In genomic region chr16:68287276-68288251, GRCh38 we compare ENCODE assay signal across 8 cellular contexts. TPM values are rescaled to one million over a fixed set of nuclear protein-coding genes. Genes with fewer than 3 reads are reported as not detected.
A peak's percentile ranks its signal among the peaks of the same experiment; 100 is the strongest.
DNase-seq lines count a peak whose midpoint lies in the region; ATAC-seq and TF ChIP-seq lines count a peak whose summit lies in the region.

No MANE protein-coding gene starts in this region.

- no peaks in the 10 kb centered on the region for H3K27me3 ChIP-seq in HL-60 (ENCODE audit: insufficient read depth, poor library complexity, severe bottlenecking)

- TF ChIP-seq CTCF in HL-60 (IDR thresholded peaks at IDR 0.05; ENCODE audit: insufficient read depth, low read length) (no peak), foreskin fibroblast (IDR thresholded peaks at IDR 0.05; ENCODE audit: low read depth, low read length) (no peak)

- peak overlapping the region; percentile 4; the same call in 1 of the 2 replicates for H3K27ac ChIP-seq in HL-60 (replicated peaks)

- POLR2A ChIA-PET in activated CD4-positive, alpha-beta memory T cell treated with anti-CD3 and anti-CD28 coated beads for 36 hours (lab: Charles Lee): interaction anchor here (1.1 to 3.6 kb wide), 5 partner anchors 13 to 23 kb away, joined by 3 to 11 read pairs (median 4); partner anchors contain the start of genes PRMT7, SLC7A6 and SLC7A6OS

- H3K9me3 Mint-ChIP-seq in activated CD4-positive, alpha-beta memory T cell treated with anti-CD3 and anti-CD28 coated beads for 36 hours: no peaks in the 10 kb centered on the region

- peak; percentile 48 for ATAC-seq in stimulated activated naive CD8-positive, alpha-beta T cell treated with anti-CD3 and anti-CD28 coated beads, Interleukin-15, Interleukin-2, amounts not matched to agents 100 U/mL and 50 U/mL, for 24 hours
- ATAC-seq in HG02759 (IDR thresholded peaks at IDR 0.05; ENCODE audit: unreplicated experiment): no peak

- H3K27ac Mint-ChIP-seq in activated CD4-positive, alpha-beta memory T cell treated with anti-CD3 and anti-CD28 coated beads for 36 hours: peak overlapping the region; percentile 93

- no peaks in the 10 kb centered on the region for H3K27me3 Mint-ChIP-seq in activated CD4-positive, alpha-beta memory T cell treated with anti-CD3 and anti-CD28 coated beads for 36 hours

- peaks cover 54% of the 10 kb centered on the region for H3K36me3 Mint-ChIP-seq in activated CD4-positive, alpha-beta memory T cell treated with anti-CD3 and anti-CD28 coated beads for 36 hours

- DNase-seq in HL-60 (ENCODE audit: low read depth in 1 of 2, low spot score in 1 of 2) (no peak), foreskin fibroblast (peak; percentile 92 to 97), DMS 273 treated with DMSO at 0.1 percent for 48 hours (lab: John Stamatoyannopoulos, UW) (no peak), Kasumi-1 (lab: John Stamatoyannopoulos, UW) (no peak), NCI-H2029 treated with DMSO at 0.1 percent for 48 hours (lab: John Stamatoyannopoulos, UW) (no peak)
- DNase-seq in activated CD4-positive, alpha-beta memory T cell treated with anti-CD3 and anti-CD28 coated beads for 36 hours: peak; percentile 69
- peak; percentile 54 for DNase-seq in stimulated activated naive CD8-positive, alpha-beta T cell treated with anti-CD3 and anti-CD28 coated beads, Interleukin-15, Interleukin-2, amounts not matched to agents 100 U/mL and 50 U/mL, for 24 hours

- intact Hi-C loops in activated CD4-positive, alpha-beta memory T cell treated with anti-CD3 and anti-CD28 coated beads for 36 hours (cut with micrococcal nuclease): loop anchor here (1.0 kb wide), 2 partner anchors 17 to 22 kb away; no protein-coding TSS in a partner anchor

- peak overlapping the region; percentile 7 for H3K4me3 Mint-ChIP-seq in activated CD4-positive, alpha-beta memory T cell treated with anti-CD3 and anti-CD28 coated beads for 36 hours

- H3K4me1 Mint-ChIP-seq in activated CD4-positive, alpha-beta memory T cell treated with anti-CD3 and anti-CD28 coated beads for 36 hours (ENCODE audit: low read depth): peaks cover 93% of the 10 kb centered on the region

- CTCF ChIA-PET in activated CD4-positive, alpha-beta memory T cell treated with anti-CD3 and anti-CD28 coated beads for 36 hours (lab: Charles Lee): interaction anchor here (1.2 to 15.3 kb wide), 5 partner anchors 9 to 42 kb away, joined by 3 to 237 read pairs (median 4); partner anchors contain the start of gene SLC7A6

- H3K4me3 ChIP-seq in HL-60 (replicated peaks; ENCODE audit: insufficient read depth, low read length) (no peak overlapping the region), foreskin fibroblast (ENCODE audit: low read depth in 1 of 2, low read length in 2 of 2) (no peak overlapping the region)

RNA-seq across cellular contexts. Expression of gene SLC7A6OS, which starts 23.2 kb away (rescaled TPM):
- total RNA-seq in activated CD4-positive, alpha-beta memory T cell treated with anti-CD3 and anti-CD28 coated beads for 36 hours: 10 to 100 TPM; 20.6 to 22.2 TPM

RNA-seq across cellular contexts. Expression of gene SLC7A6, which starts 23.2 kb away (rescaled TPM):
- total RNA-seq in activated CD4-positive, alpha-beta memory T cell treated with anti-CD3 and anti-CD28 coated beads for 36 hours: 10 to 100 TPM; 62.8 to 63.8 TPM

RNA-seq across cellular contexts. Expression of gene PRMT7, which starts 23.3 kb away (rescaled TPM):
- 10 to 100 TPM; 60.4 to 62.8 TPM for total RNA-seq in activated CD4-positive, alpha-beta memory T cell treated with anti-CD3 and anti-CD28 coated beads for 36 hours

RNA-seq across cellular contexts. Expression of gene PLA2G15, which starts 42.4 kb away (rescaled TPM):
- total RNA-seq in activated CD4-positive, alpha-beta memory T cell treated with anti-CD3 and anti-CD28 coated beads for 36 hours: 1 to 10 TPM; 8.0 to 8.7 TPM

RNA-seq across cellular contexts. Expression of gene ESRP2, which starts 51.6 kb away (rescaled TPM):
- total RNA-seq in activated CD4-positive, alpha-beta memory T cell treated with anti-CD3 and anti-CD28 coated beads for 36 hours: under 1 TPM; 0.27 to 0.59 TPM

Comparison
In these comparisons a context has a peak if more than half of its experiments do, and no peak if none do; other contexts are left out.
1. DNase-seq: peak in activated CD4-positive, alpha-beta memory T cell treated with anti-CD3 and anti-CD28 coated beads for 36 hours (single experiment), foreskin fibroblast (2 of 2) and stimulated activated naive CD8-positive, alpha-beta T cell treated with anti-CD3 and anti-CD28 coated beads, Interleukin-15, Interleukin-2, amounts not matched to agents 100 U/mL and 50 U/mL, for 24 hours (single experiment); none in HL-60 (0 of 2), DMS 273 treated with DMSO at 0.1 percent for 48 hours (single experiment), Kasumi-1 (0 of 2) and NCI-H2029 treated with DMSO at 0.1 percent for 48 hours (single experiment).